In the genomic region with DNA sequence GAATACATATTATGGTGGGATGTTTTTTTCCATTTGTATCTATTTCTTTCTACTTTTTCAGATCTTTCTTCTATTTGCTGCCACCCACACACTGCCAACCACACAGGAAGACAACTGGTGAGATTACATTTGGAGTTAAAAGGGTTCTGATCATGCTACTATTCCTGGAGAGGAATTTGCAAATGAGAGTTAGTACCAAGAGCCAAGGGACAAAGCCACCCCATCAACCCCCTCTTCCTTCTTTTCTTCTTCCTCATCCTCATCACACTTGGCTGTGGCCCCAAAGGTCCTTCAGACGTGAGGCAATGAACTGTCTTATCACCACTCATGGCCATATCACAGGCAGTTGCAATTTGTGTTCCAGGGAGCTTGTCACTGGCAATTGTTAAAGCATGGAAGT, we compare ENCODE assay signal across 21 cellular contexts.
"Had no signal": no experiment of that assay in that cellular context is flagged by ENCODE, and none has a peak within 500 bp of the region (broad histone marks: within the 10 kb centered on the region; RNA-seq: fewer than 3 reads in every experiment).

No MANE protein-coding gene starts in this region.

- H3K36me3 ChIP-seq: colonic mucosa, lower lobe of right lung, prostate gland, sigmoid colon, tibial nerve, upper lobe of right lung, vagina had no signal

- DNase-seq: colonic mucosa; dermis blood vessel endothelial cell; erythroblast; foreskin keratinocyte; hippocampal formation; lower lobe of right lung; mesenchymal stem cell; midbrain; naive thymus-derived CD4-positive, alpha-beta T cell; nephron progenitor cell; sigmoid colon; stimulated activated CD4-positive, alpha-beta T cell treated with anti-CD3 and anti-CD28 coated beads, Interleukin-4, amount 100 ng/mL, for 1 hour; stimulated activated CD8-positive, alpha-beta memory T cell treated with anti-CD3 and anti-CD28 coated beads, Interleukin-4, amount 100 ng/mL, for 48 hours; upper lobe of right lung had no signal

- H3K4me1 ChIP-seq: colonic mucosa, lower lobe of right lung, parathyroid adenoma, prostate gland, sigmoid colon, tibial nerve, upper lobe of right lung, vagina had no signal

- H3K4me3 ChIP-seq: colonic mucosa, lower lobe of right lung, prostate gland, sigmoid colon, smooth muscle cell, tibial nerve, upper lobe of right lung, vagina had no signal

- H3K27ac ChIP-seq: colonic mucosa, lower lobe of right lung, parathyroid adenoma, prostate gland, sigmoid colon, tibial nerve, upper lobe of right lung, vagina had no signal

- H3K27me3 ChIP-seq: colonic mucosa, foreskin keratinocyte, sigmoid colon, tibial nerve, upper lobe of right lung, vagina had no signal

- H3K9me3 Mint-ChIP-seq: nephron progenitor cell; stimulated activated effector memory CD8-positive, alpha-beta T cell treated with anti-CD3 and anti-CD28 coated beads, Interleukin-12 subunit alpha, Interleukin-12 subunit beta, amount 100 ng/mL, for 72 hours; stimulated activated naive CD8-positive, alpha-beta T cell treated with anti-CD3 and anti-CD28 coated beads, Interleukin-15, Interleukin-2, amounts not matched to agents 100 ng/mL and 50 ng/mL, for 24 hours had no signal

- ATAC-seq: foreskin keratinocyte; naive thymus-derived CD4-positive, alpha-beta T cell; stimulated activated effector memory CD8-positive, alpha-beta T cell treated with anti-CD3 and anti-CD28 coated beads, Interleukin-12 subunit alpha, Interleukin-12 subunit beta, amount 100 ng/mL, for 72 hours had no signal

- H3K4me1 Mint-ChIP-seq: naive thymus-derived CD4-positive, alpha-beta T cell; nephron progenitor cell; stimulated activated effector memory CD8-positive, alpha-beta T cell treated with anti-CD3 and anti-CD28 coated beads, Interleukin-12 subunit alpha, Interleukin-12 subunit beta, amount 100 ng/mL, for 72 hours had no signal

- H3K4me3 Mint-ChIP-seq: naive thymus-derived CD4-positive, alpha-beta T cell; nephron progenitor cell; stimulated activated effector memory CD8-positive, alpha-beta T cell treated with anti-CD3 and anti-CD28 coated beads, Interleukin-12 subunit alpha, Interleukin-12 subunit beta, amount 100 ng/mL, for 72 hours; stimulated activated naive CD8-positive, alpha-beta T cell treated with anti-CD3 and anti-CD28 coated beads, Interleukin-15, Interleukin-2, amounts not matched to agents 100 ng/mL and 50 ng/mL, for 24 hours had no signal

- H3K36me3 Mint-ChIP-seq: naive thymus-derived CD4-positive, alpha-beta T cell; stimulated activated effector memory CD8-positive, alpha-beta T cell treated with anti-CD3 and anti-CD28 coated beads, Interleukin-12 subunit alpha, Interleukin-12 subunit beta, amount 100 ng/mL, for 72 hours had no signal

- H3K9me3 ChIP-seq: colonic mucosa, lower lobe of right lung, prostate gland, sigmoid colon, tibial nerve, upper lobe of right lung, vagina had no signal

- H3K27ac Mint-ChIP-seq: naive thymus-derived CD4-positive, alpha-beta T cell; nephron progenitor cell; stimulated activated effector memory CD8-positive, alpha-beta T cell treated with anti-CD3 and anti-CD28 coated beads, Interleukin-12 subunit alpha, Interleukin-12 subunit beta, amount 100 ng/mL, for 72 hours; stimulated activated naive CD8-positive, alpha-beta T cell treated with anti-CD3 and anti-CD28 coated beads, Interleukin-15, Interleukin-2, amounts not matched to agents 100 ng/mL and 50 ng/mL, for 24 hours had no signal
